ENCODE assay signal across 13 cellular contexts in genomic region chr21:41368361-41369104, GRCh38. TPM values are rescaled to one million over a fixed set of nuclear protein-coding genes. Genes with fewer than 3 reads are reported as not detected.
DNase-seq lines count a peak whose midpoint lies in the region; ATAC-seq and TF ChIP-seq lines count a peak whose summit lies in the region.
"Had no signal": no experiment of that assay in that cellular context is flagged by ENCODE, and none has a peak within 500 bp of the region (broad histone marks: within the 10 kb centered on the region; RNA-seq: fewer than 3 reads in every experiment).

No MANE protein-coding gene starts in this region.

- H3K9ac ChIP-seq in Karpas-422 (ENCODE audit: low read length), result peak overlapping the region; percentile 65

- intact Hi-C loops in esophagus muscularis mucosa (cut with DNase I), result no loop called here

- H3K36me3 ChIP-seq in Karpas-422 (ENCODE audit: insufficient read depth, low read length), result no peaks in the 10 kb centered on the region
- no peaks in the 10 kb centered on the region for H3K36me3 ChIP-seq in esophagus muscularis mucosa
- no peaks in the 10 kb centered on the region for H3K36me3 ChIP-seq in HAP-1 (replicated peaks)

- TF ChIP-seq CTCF in esophagus muscularis mucosa (IDR thresholded peaks at IDR 0.05), result no peak

- H3K79me2 ChIP-seq in Karpas-422 (ENCODE audit: low read length), result peaks cover 33% of the 10 kb centered on the region

- peaks cover 69% of the 10 kb centered on the region for H3K4me1 Mint-ChIP-seq in T-helper 1 cell treated with Interleukin-12 subunit alpha and Interleukin-12 subunit beta and Interleukin-4 antibody, amounts not matched to agents 30 μg/mL and 1 μg/mL, for 36 hours (ENCODE audit: low read depth)
- H3K4me1 Mint-ChIP-seq in stimulated activated effector memory CD8-positive, alpha-beta T cell treated with anti-CD3 and anti-CD28 coated beads, Interleukin-12 subunit alpha, Interleukin-12 subunit beta, amount 100 ng/mL, for 72 hours, result peaks cover 59% of the 10 kb centered on the region

- H3K9me3 Mint-ChIP-seq in T-helper 1 cell treated with Interleukin-12 subunit alpha and Interleukin-12 subunit beta and Interleukin-4 antibody, amounts not matched to agents 30 μg/mL and 1 μg/mL, for 36 hours, result no peaks in the 10 kb centered on the region
- H3K9me3 Mint-ChIP-seq in stimulated activated effector memory CD8-positive, alpha-beta T cell treated with anti-CD3 and anti-CD28 coated beads, Interleukin-12 subunit alpha, Interleukin-12 subunit beta, amount 100 ng/mL, for 72 hours, result no peaks in the 10 kb centered on the region

- H3K36me3 Mint-ChIP-seq in T-helper 1 cell treated with Interleukin-12 subunit alpha and Interleukin-12 subunit beta and Interleukin-4 antibody, amounts not matched to agents 30 μg/mL and 1 μg/mL, for 36 hours (ENCODE audit: low read depth), result peaks cover 38% of the 10 kb centered on the region
- H3K36me3 Mint-ChIP-seq in stimulated activated effector memory CD8-positive, alpha-beta T cell treated with anti-CD3 and anti-CD28 coated beads, Interleukin-12 subunit alpha, Interleukin-12 subunit beta, amount 100 ng/mL, for 72 hours, result no peaks in the 10 kb centered on the region

- peak overlapping the region; percentile 83 for H3K27ac Mint-ChIP-seq in T-helper 1 cell treated with Interleukin-12 subunit alpha and Interleukin-12 subunit beta and Interleukin-4 antibody, amounts not matched to agents 30 μg/mL and 1 μg/mL, for 36 hours
- peak overlapping the region; percentile 94 for H3K27ac Mint-ChIP-seq in stimulated activated effector memory CD8-positive, alpha-beta T cell treated with anti-CD3 and anti-CD28 coated beads, Interleukin-12 subunit alpha, Interleukin-12 subunit beta, amount 100 ng/mL, for 72 hours

- H3K4me2 ChIP-seq in Karpas-422 (ENCODE audit: low read depth, low read length, poor library complexity, severe bottlenecking), result peak overlapping the region; percentile 67

- DNase-seq in T-helper 1 cell (no peak), Karpas-422 (peak; percentile 65), esophagus muscularis mucosa (ENCODE audit: extremely low spot score) (no peak), HAP-1 (ENCODE audit: low spot score in 2 of 2) (no peak), NCI-H1105 (lab: John Stamatoyannopoulos, UW) (no peak)
- DNase-seq in stimulated activated effector memory CD8-positive, alpha-beta T cell treated with anti-CD3 and anti-CD28 coated beads, Interleukin-12 subunit alpha, Interleukin-12 subunit beta, amount 100 ng/mL, for 72 hours (ENCODE audit: low spot score in 2 of 2), result no peak
- no peak for DNase-seq in stimulated activated CD4-positive, alpha-beta T cell treated with anti-CD3 and anti-CD28 coated beads, Interleukin-4, amount 100 ng/mL, for 4 hours
- DNase-seq: foreskin fibroblast had no signal

- H2AFZ ChIP-seq in Karpas-422 (ENCODE audit: low read length), result peak overlapping the region; percentile 2; the same call in 1 of the 2 replicates

- WGBS in esophagus muscularis mucosa, result 76% methylated on average over 9 of the region's 10 CpGs

- no peaks in the 10 kb centered on the region for H4K20me1 ChIP-seq in Karpas-422 (ENCODE audit: insufficient read depth, low read depth, low read length)

- no peak for TF ChIP-seq POLR2A in esophagus muscularis mucosa (IDR thresholded peaks at IDR 0.05; ENCODE audit: low read depth)

- H3K4me3 ChIP-seq in Karpas-422 (ENCODE audit: low read length) (peak overlapping the region; percentile 57), esophagus muscularis mucosa (peak overlapping the region; percentile 41 to 49 (median 46)), HAP-1 (no peak overlapping the region)
- H3K4me3 ChIP-seq: body of pancreas had no signal

- H3K27me3 ChIP-seq in Karpas-422 (ENCODE audit: low read length) (no peaks in the 10 kb centered on the region), esophagus muscularis mucosa (peaks cover 0 to 28% (median 2%) of the 10 kb centered on the region in 4 donors), HAP-1 (ENCODE audit: low read depth) (no peaks in the 10 kb centered on the region)
- H3K27me3 ChIP-seq: body of pancreas had no signal

- in situ Hi-C loops in HAP-1 (cut with MboI; ENCODE audit: low sequenced_read_pairs), result no loop called here

- H3K27ac ChIP-seq in Karpas-422 (ENCODE audit: low read length) (peak overlapping the region; percentile 92), esophagus muscularis mucosa (replicated peaks in 1 of 4) (peak overlapping the region; percentile 8 to 60 (median 31))
- H3K27ac ChIP-seq: VCaP had no signal

- no peaks in the 10 kb centered on the region for H3K27me3 Mint-ChIP-seq in T-helper 1 cell treated with Interleukin-12 subunit alpha and Interleukin-12 subunit beta and Interleukin-4 antibody, amounts not matched to agents 30 μg/mL and 1 μg/mL, for 36 hours (ENCODE audit: low read depth)

- H3K4me1 ChIP-seq in Karpas-422 (ENCODE audit: low read length) (peaks cover 50% of the 10 kb centered on the region), esophagus muscularis mucosa (peaks cover 9 to 42% (median 24%) of the 10 kb centered on the region in 4 donors), HAP-1 (no peaks in the 10 kb centered on the region)

- ATAC-seq in stimulated activated effector memory CD8-positive, alpha-beta T cell treated with anti-CD3 and anti-CD28 coated beads, Interleukin-12 subunit alpha, Interleukin-12 subunit beta, amount 100 ng/mL, for 72 hours, result no peak

- H3K9me3 ChIP-seq in Karpas-422 (ENCODE audit: low read length), result no peaks in the 10 kb centered on the region
- H3K9me3 ChIP-seq in esophagus muscularis mucosa, result no peaks in the 10 kb centered on the region
- H3K9me3 ChIP-seq in HAP-1, result no peaks in the 10 kb centered on the region; the same call in 1 of the 2 replicates
- H3K9me3 ChIP-seq: body of pancreas had no signal

- H3K4me3 Mint-ChIP-seq in T-helper 1 cell treated with Interleukin-12 subunit alpha and Interleukin-12 subunit beta and Interleukin-4 antibody, amounts not matched to agents 30 μg/mL and 1 μg/mL, for 36 hours, result peak overlapping the region; percentile 74
- peak overlapping the region; percentile 77 for H3K4me3 Mint-ChIP-seq in stimulated activated effector memory CD8-positive, alpha-beta T cell treated with anti-CD3 and anti-CD28 coated beads, Interleukin-12 subunit alpha, Interleukin-12 subunit beta, amount 100 ng/mL, for 72 hours

- no peaks in the 10 kb centered on the region for H3K9me2 ChIP-seq in Karpas-422 (replicated peaks; ENCODE audit: insufficient read depth, low read length)

- no peak for TF ChIP-seq EP300 in esophagus muscularis mucosa (IDR thresholded peaks at IDR 0.05)

RNA-seq across cellular contexts. Expression of gene MX2, which starts 6.7 kb away (rescaled TPM):
- 27.8 and 31.0 TPM in 2 replicates for total RNA-seq in Karpas-422 (2014; rRNA removed; shearing (Covaris generic); ENCODE audit: low replicate concordance)
- 10 to 100 TPM in 1 of 4 donors, 1 to 10 TPM in 3; 5.4 to 19.7 (median 7.0) TPM for total RNA-seq in esophagus muscularis mucosa
- total RNA-seq: MCF 10A had no signal

RNA-seq across cellular contexts. Expression of gene FAM3B, which starts 51.9 kb away (rescaled TPM):
- not detected in 2 replicates for total RNA-seq in Karpas-422 (2014; rRNA removed; shearing (Covaris generic); ENCODE audit: low replicate concordance)
- under 1 TPM in 1 of 4 donors, not detected in 3; 0.45 TPM for total RNA-seq in esophagus muscularis mucosa
- total RNA-seq: lung microvascular endothelial cell, MCF 10A had no signal

RNA-seq across cellular contexts. Expression of gene MX1, which starts 57.5 kb away (rescaled TPM):
- 90.0 and 108 TPM in 2 replicates for total RNA-seq in Karpas-422 (2014; rRNA removed; shearing (Covaris generic); ENCODE audit: low replicate concordance)
- total RNA-seq in esophagus muscularis mucosa, result 10 to 100 TPM; 13.8 to 34.6 (median 22.2) TPM
